ENCODE assay signal across 8 cellular contexts in genomic region chr2:20447437-20448245, GRCh38.
DNase-seq lines count a peak whose midpoint lies in the region; ATAC-seq, FAIRE-seq and TF ChIP-seq lines count a peak whose summit lies in the region.

No MANE protein-coding gene starts in this region.

- peak; percentile 8 for ATAC-seq in HG02840 (IDR thresholded peaks at IDR 0.05; ENCODE audit: low FRiP score, unreplicated experiment)

- no peak for FAIRE-seq in RCC 7860 (lab: Jason Lieb, UNC)

- peak; percentile 17 for DNase-seq in activated gamma-delta T cell treated with Interleukin-2 at 50 U/mL for 16 hours
- DNase-seq in activated gamma-delta T cell (lab: John Stamatoyannopoulos, UW): no peak
- DNase-seq in RCC 7860 (ENCODE audit: low spot score): peak; percentile 21
- DNase-seq in cardiac fibroblast (ENCODE audit: low read depth in 2 of 2): peak; percentile 55 to 64
- DNase-seq in stimulated activated CD4-positive, alpha-beta T cell treated with anti-CD3 and anti-CD28 coated beads, Interleukin-4, amount 100 ng/mL, for 24 hours: peak; percentile 20
- no peak for DNase-seq in NOMO-1 (lab: John Stamatoyannopoulos, UW; ENCODE audit: unreplicated experiment in 2 of 2)

- H3K27me3 ChIP-seq in layer of hippocampus (ENCODE audit: control insufficient read depth, insufficient read depth, low read length): no peaks in the 10 kb centered on the region

- peak overlapping the region; percentile 98 for H3K27ac ChIP-seq in layer of hippocampus (ENCODE audit: low read depth, low read length)

- peak overlapping the region; percentile 88 to 98 for H3K4me3 ChIP-seq in cardiac fibroblast (replicated peaks in 1 of 2; ENCODE audit: low read depth in 2 of 2, low read length in 2 of 2)

- TF ChIP-seq CTCF in cardiac fibroblast (IDR thresholded peaks at IDR 0.05; ENCODE audit: low read depth, low read length): no peak

Comparison
In these comparisons a context has a peak if more than half of its experiments do, and no peak if none do; other contexts are left out.
1. DNase-seq: peak in activated gamma-delta T cell treated with Interleukin-2 at 50 U/mL for 16 hours (single experiment), RCC 7860 (single experiment), cardiac fibroblast (2 of 2) and stimulated activated CD4-positive, alpha-beta T cell treated with anti-CD3 and anti-CD28 coated beads, Interleukin-4, amount 100 ng/mL, for 24 hours (single experiment); none in activated gamma-delta T cell (single experiment) and NOMO-1 (0 of 2).